Comparison of ENCODE assay signal across 1 cellular context in the genomic region with DNA sequence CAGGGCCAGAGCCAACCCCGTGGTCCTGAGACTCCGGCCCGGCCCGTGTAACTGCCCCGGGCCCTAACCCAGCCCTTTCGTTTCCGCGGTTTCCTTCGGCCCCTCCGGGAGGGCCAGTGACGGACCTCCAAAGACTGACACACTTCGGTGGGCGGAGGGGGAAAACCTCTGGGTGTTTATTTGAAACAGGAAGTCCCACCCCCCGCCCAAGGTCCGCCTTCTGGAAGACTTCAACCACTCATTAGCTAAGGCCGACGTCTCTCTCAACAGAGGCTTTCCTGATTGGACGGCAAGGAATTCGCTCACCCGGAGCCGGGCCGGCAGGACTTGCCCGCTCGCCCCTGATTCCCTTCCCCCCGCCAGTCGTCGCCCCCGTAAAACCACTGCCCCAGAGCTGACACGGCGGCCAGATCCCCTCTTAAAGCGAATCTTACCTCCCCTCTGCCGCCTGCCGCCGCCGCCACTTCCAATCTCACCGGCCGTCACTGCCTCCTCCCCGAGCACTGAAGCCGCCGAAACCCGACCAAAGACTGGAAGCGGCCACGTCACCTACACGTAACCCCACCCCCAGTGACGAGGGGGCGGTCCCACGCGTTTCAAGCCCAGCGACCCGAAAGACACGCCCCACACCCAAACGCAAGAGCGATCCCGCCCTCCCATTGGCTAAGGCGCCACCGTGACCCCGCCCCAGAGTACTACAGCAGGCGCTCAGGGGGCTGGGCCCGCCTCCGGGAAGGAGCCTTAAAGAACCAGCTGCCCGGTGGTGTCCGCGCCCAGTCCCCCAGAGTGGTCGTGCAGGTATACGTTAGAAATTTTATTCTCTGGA.
A peak's percentile ranks its signal among the peaks of the same experiment; 100 is the strongest.
TF ChIP-seq lines count a peak whose summit lies in the region.

A gene with protein sequence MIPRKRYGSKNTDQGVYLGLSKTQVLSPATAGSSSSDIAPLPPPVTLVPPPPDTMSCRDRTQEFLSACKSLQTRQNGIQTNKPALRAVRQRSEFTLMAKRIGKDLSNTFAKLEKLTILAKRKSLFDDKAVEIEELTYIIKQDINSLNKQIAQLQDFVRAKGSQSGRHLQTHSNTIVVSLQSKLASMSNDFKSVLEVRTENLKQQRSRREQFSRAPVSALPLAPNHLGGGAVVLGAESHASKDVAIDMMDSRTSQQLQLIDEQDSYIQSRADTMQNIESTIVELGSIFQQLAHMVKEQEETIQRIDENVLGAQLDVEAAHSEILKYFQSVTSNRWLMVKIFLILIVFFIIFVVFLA (minus strand): TSS at position 532 of the 826 bp plus-strand sequence. CDS start 808 bp downstream, outside the sequence.

TF ChIP-seq in WTC11, 78 proteins besides CTCF, POLR2A, EP300 and RAD21 (continued from another document):
- TF ChIP-seq, protein P1, sequence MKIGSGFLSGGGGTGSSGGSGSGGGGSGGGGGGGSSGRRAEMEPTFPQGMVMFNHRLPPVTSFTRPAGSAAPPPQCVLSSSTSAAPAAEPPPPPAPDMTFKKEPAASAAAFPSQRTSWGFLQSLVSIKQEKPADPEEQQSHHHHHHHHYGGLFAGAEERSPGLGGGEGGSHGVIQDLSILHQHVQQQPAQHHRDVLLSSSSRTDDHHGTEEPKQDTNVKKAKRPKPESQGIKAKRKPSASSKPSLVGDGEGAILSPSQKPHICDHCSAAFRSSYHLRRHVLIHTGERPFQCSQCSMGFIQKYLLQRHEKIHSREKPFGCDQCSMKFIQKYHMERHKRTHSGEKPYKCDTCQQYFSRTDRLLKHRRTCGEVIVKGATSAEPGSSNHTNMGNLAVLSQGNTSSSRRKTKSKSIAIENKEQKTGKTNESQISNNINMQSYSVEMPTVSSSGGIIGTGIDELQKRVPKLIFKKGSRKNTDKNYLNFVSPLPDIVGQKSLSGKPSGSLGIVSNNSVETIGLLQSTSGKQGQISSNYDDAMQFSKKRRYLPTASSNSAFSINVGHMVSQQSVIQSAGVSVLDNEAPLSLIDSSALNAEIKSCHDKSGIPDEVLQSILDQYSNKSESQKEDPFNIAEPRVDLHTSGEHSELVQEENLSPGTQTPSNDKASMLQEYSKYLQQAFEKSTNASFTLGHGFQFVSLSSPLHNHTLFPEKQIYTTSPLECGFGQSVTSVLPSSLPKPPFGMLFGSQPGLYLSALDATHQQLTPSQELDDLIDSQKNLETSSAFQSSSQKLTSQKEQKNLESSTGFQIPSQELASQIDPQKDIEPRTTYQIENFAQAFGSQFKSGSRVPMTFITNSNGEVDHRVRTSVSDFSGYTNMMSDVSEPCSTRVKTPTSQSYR (CRISPR knock-in tag; IDR thresholded peaks at IDR 0.05), result no peak
- TF ChIP-seq ZNF671 (CRISPR knock-in tag; IDR thresholded peaks at IDR 0.05), result no peak
- TF ChIP-seq CREM (CRISPR knock-in tag; IDR thresholded peaks at IDR 0.05), result peak; percentile 52
- peak; percentile 95 for TF ChIP-seq FOXK1 (CRISPR knock-in tag; IDR thresholded peaks at IDR 0.05)
- peak; percentile 85 for TF ChIP-seq NFYB (CRISPR knock-in tag; conservative IDR thresholded peaks at IDR 0.05; ENCODE audit: low read depth)
- TF ChIP-seq, protein P2, sequence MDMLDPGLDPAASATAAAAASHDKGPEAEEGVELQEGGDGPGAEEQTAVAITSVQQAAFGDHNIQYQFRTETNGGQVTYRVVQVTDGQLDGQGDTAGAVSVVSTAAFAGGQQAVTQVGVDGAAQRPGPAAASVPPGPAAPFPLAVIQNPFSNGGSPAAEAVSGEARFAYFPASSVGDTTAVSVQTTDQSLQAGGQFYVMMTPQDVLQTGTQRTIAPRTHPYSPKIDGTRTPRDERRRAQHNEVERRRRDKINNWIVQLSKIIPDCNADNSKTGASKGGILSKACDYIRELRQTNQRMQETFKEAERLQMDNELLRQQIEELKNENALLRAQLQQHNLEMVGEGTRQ (CRISPR knock-in tag; IDR thresholded peaks at IDR 0.05), result peak; percentile 61; the same call in 1 of the 2 replicates
- no peak for TF ChIP-seq ZNF138 (CRISPR knock-in tag; conservative IDR thresholded peaks at IDR 0.05)
- no peak; the same call in none of the 2 replicates for TF ChIP-seq GABPB1 (CRISPR knock-in tag; IDR thresholded peaks at IDR 0.05)
- TF ChIP-seq, protein P3, sequence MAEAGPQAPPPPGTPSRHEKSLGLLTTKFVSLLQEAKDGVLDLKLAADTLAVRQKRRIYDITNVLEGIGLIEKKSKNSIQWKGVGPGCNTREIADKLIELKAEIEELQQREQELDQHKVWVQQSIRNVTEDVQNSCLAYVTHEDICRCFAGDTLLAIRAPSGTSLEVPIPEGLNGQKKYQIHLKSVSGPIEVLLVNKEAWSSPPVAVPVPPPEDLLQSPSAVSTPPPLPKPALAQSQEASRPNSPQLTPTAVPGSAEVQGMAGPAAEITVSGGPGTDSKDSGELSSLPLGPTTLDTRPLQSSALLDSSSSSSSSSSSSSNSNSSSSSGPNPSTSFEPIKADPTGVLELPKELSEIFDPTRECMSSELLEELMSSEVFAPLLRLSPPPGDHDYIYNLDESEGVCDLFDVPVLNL (CRISPR knock-in tag; IDR thresholded peaks at IDR 0.05; ENCODE audit: borderline replicate concordance, low read depth), result no peak
- TF ChIP-seq RORB (CRISPR knock-in tag; IDR thresholded peaks at IDR 0.05), result no peak
- TF ChIP-seq JUN (CRISPR knock-in tag; IDR thresholded peaks at IDR 0.05), result no peak
- TF ChIP-seq, protein P4, sequence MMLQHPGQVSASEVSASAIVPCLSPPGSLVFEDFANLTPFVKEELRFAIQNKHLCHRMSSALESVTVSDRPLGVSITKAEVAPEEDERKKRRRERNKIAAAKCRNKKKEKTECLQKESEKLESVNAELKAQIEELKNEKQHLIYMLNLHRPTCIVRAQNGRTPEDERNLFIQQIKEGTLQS (CRISPR knock-in tag; conservative IDR thresholded peaks at IDR 0.05), result no peak
- no peak for TF ChIP-seq ZNF219 (CRISPR knock-in tag; IDR thresholded peaks at IDR 0.05; ENCODE audit: borderline replicate concordance)
- no peak for TF ChIP-seq TP53 (CRISPR knock-in tag; IDR thresholded peaks at IDR 0.05)
- TF ChIP-seq, protein P5, sequence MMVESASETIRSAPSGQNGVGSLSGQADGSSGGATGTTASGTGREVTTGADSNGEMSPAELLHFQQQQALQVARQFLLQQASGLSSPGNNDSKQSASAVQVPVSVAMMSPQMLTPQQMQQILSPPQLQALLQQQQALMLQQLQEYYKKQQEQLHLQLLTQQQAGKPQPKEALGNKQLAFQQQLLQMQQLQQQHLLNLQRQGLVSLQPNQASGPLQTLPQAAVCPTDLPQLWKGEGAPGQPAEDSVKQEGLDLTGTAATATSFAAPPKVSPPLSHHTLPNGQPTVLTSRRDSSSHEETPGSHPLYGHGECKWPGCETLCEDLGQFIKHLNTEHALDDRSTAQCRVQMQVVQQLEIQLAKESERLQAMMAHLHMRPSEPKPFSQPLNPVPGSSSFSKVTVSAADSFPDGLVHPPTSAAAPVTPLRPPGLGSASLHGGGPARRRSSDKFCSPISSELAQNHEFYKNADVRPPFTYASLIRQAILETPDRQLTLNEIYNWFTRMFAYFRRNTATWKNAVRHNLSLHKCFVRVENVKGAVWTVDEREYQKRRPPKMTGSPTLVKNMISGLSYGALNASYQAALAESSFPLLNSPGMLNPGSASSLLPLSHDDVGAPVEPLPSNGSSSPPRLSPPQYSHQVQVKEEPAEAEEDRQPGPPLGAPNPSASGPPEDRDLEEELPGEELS (CRISPR knock-in tag; IDR thresholded peaks at IDR 0.05), result 0 out of 2 replicates have a peak, but pooled peaks have one; percentile 4
TF ChIP-seq in WTC11: peak in this region for 10.
